In the genomic region with DNA sequence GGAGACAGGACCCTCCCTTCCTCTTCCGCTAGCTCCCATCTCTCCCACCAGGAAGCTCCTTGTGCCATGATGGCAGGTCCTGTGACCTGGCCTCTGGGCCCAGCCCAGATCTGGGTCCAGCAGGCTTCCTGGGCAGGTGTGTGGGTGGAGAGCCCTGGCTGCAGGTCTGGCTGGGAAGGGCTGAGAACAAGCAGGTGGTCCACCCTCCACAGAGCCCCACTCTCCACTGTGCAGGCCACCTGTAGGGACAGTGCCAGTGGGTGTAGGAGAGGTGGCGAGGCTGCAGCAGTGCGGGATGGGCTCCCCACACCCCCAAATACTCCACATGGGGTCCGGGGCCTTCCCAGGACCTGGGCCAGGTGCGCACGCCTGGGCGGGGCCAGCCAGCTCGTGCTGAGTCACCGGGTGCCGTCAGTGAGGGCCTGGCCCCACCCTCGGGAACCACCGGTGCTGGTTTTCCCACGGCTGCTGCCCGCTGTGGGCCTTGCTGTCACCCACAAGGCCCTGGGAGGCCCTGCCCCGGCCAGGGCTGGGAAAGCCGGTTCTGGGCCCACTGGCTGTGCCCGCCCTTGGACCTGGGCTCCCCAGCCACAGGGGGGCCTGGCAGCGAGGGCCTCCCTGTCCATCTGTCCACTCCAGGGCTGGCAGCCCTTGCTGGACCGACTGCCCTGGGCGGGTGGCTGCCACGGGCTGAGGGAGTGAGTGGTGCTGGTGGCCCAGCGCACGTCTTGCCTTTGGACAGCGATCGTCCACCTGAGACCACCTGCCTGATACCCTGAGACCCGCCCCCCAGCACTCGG, we compare ENCODE assay signal across 8 cellular contexts. TPM values are rescaled to one million over a fixed set of nuclear protein-coding genes. Genes with fewer than 3 reads are reported as not detected.
DNase-seq lines count a peak whose midpoint lies in the region; ATAC-seq, FAIRE-seq and TF ChIP-seq lines count a peak whose summit lies in the region.

No MANE protein-coding gene starts in this region.

- no peak for TF ChIP-seq CTCF in tibial nerve (IDR thresholded peaks at IDR 0.05)
- no peak for TF ChIP-seq CTCF in A673 (conservative IDR thresholded peaks at IDR 0.05; ENCODE audit: low read depth, low read length)

- FAIRE-seq in GM12891 (lab: Jason Lieb, UNC) (no peak), H54 (lab: Jason Lieb, UNC) (no peak)

- H3K4me3 ChIP-seq in tibial nerve (no peak overlapping the region), A673 (ENCODE audit: low read depth, low read length, poor library complexity, severe bottlenecking) (no peak overlapping the region)

- H3K9me3 ChIP-seq in tibial nerve (no peaks in the 10 kb centered on the region), A673 (ENCODE audit: low read depth, low read length, poor library complexity, severe bottlenecking) (no peaks in the 10 kb centered on the region)

- TF ChIP-seq POLR2A in GM12891 (IDR thresholded peaks at IDR 0.05; ENCODE audit: low read depth, low read length) = no peak
- TF ChIP-seq POLR2A in tibial nerve (IDR thresholded peaks at IDR 0.05) = no peak
- no peak for TF ChIP-seq POLR2A in H54 (IDR thresholded peaks at IDR 0.05; ENCODE audit: low read depth, low read length)

- ATAC-seq in left lobe of liver = no peak

- no TSS peak for BruUV-seq in A673 (replicated peaks; lab: Mats Ljungman, UMichigan)

- intact Hi-C loops in A673 (cut with micrococcal nuclease; ENCODE audit: unreplicated experiment) = no loop called here

- peaks cover 0 to 36% of the 10 kb centered on the region in 2 donors for H3K27me3 ChIP-seq in tibial nerve
- no peaks in the 10 kb centered on the region for H3K27me3 ChIP-seq in A673 (replicated peaks; ENCODE audit: insufficient read depth, low read depth, low read length, poor library complexity)

- H3K4me1 ChIP-seq in tibial nerve (peaks cover 0 to 39% (median 30%) of the 10 kb centered on the region in 4 donors), A673 (ENCODE audit: insufficient read depth, low read length, poor library complexity, severe bottlenecking) (peaks cover 10% of the 10 kb centered on the region)

- no peak for TF ChIP-seq EP300 in tibial nerve (IDR thresholded peaks at IDR 0.05)

- peak; percentile 38 for DNase-seq in AG08396 (ENCODE audit: low spot score)
- peak; percentile 20 for DNase-seq in GM12891 (ENCODE audit: insufficient read length, low spot score)
- DNase-seq in activated CD8-positive, alpha-beta memory T cell treated with anti-CD3 and anti-CD28 coated beads for 24 hours = peak; percentile 59
- DNase-seq in left lobe of liver (ENCODE audit: low spot score) = peak; percentile 45
- no peak for DNase-seq in tibial nerve (ENCODE audit: low spot score in 2 of 2)
- DNase-seq in effector CD4-positive, alpha-beta T cell = no peak
- DNase-seq in A673 (ENCODE audit: low spot score) = no peak
- DNase-seq in H54 (ENCODE audit: insufficient read length, low spot score) = no peak

- CTCF ChIA-PET in A673 (lab: Charles Lee) = no interaction called here

- WGBS in tibial nerve, 2 donors = 65 to 84% methylated on average over 16 to 19 of the region's 27 CpGs

- H3K27ac ChIP-seq in tibial nerve (peak overlapping the region in 2 of 4 donors; percentile 14 to 51), A673 (ENCODE audit: low read depth, low read length, poor library complexity, severe bottlenecking) (no peak overlapping the region)

- H3K36me3 ChIP-seq in tibial nerve (no peaks in the 10 kb centered on the region), A673 (ENCODE audit: insufficient read depth, low read length, poor library complexity, severe bottlenecking) (no peaks in the 10 kb centered on the region)

- POLR2A ChIA-PET in A673 (lab: Charles Lee; ENCODE audit: low non-redundant PET) = no interaction called here

TF ChIP-seq in GM12891, 5 proteins besides CTCF, POLR2A, EP300 and RAD21:
- TF ChIP-seq SPI1 (IDR thresholded peaks at IDR 0.05; ENCODE audit: low read depth, low read length) (no peak), PAX5 (IDR thresholded peaks at IDR 0.05; ENCODE audit: insufficient read depth, low read length, severe bottlenecking) (no peak), POU2F2 (IDR thresholded peaks at IDR 0.05; ENCODE audit: low read depth, low read length) (no peak), POLR2AphosphoS5 (IDR thresholded peaks at IDR 0.05; ENCODE audit: low read depth, low read length) (no peak), TAF1 (IDR thresholded peaks at IDR 0.05; ENCODE audit: low read depth, low read length) (no peak)

RNA-seq across cellular contexts. Expression of gene NRARP, which starts 9.3 kb away (rescaled TPM):
- 3.0 TPM for polyA plus RNA-seq in GM12891 (2012; ENCODE audit: low read depth, missing spikeins)
- total RNA-seq in left lobe of liver (1.3 TPM), tibial nerve (10 to 100 TPM in 1 of 4 donors, 1 to 10 TPM in 3; 3.1 to 13.5 (median 3.9) TPM), A673 (2021) (7.4 and 8.9 TPM in 2 replicates)

RNA-seq across cellular contexts. Expression of gene TOR4A, which starts 33.8 kb away (rescaled TPM):
- 5.2 TPM for polyA plus RNA-seq in GM12891 (2012; ENCODE audit: low read depth, missing spikeins)
- 3.6 TPM for total RNA-seq in left lobe of liver
- total RNA-seq in tibial nerve = 10 to 100 TPM in 1 of 4 donors, 1 to 10 TPM in 3; 3.3 to 11.4 (median 4.3) TPM
- total RNA-seq in A673 (2021) = 0.82 and 1.4 TPM in 2 replicates

RNA-seq across cellular contexts. Expression of gene NELFB, which starts 56.2 kb away (rescaled TPM):
- polyA plus RNA-seq in GM12891 (2012; ENCODE audit: low read depth, missing spikeins) = 30.7 TPM
- 22.2 TPM for total RNA-seq in left lobe of liver
- total RNA-seq in tibial nerve = 10 to 100 TPM; 29.7 to 52.0 (median 38.7) TPM
- total RNA-seq in A673 (2021) = 72.6 and 78.1 TPM in 2 replicates

Comparison
In these comparisons a context has a peak if more than half of its experiments do, and no peak if none do; other contexts are left out.
1. DNase-seq: peak in AG08396 (single experiment), GM12891 (single experiment), activated CD8-positive, alpha-beta memory T cell treated with anti-CD3 and anti-CD28 coated beads for 24 hours (single experiment) and left lobe of liver (single experiment); none in tibial nerve (0 of 2), effector CD4-positive, alpha-beta T cell (single experiment), A673 (single experiment) and H54 (single experiment).